In the genomic region with DNA sequence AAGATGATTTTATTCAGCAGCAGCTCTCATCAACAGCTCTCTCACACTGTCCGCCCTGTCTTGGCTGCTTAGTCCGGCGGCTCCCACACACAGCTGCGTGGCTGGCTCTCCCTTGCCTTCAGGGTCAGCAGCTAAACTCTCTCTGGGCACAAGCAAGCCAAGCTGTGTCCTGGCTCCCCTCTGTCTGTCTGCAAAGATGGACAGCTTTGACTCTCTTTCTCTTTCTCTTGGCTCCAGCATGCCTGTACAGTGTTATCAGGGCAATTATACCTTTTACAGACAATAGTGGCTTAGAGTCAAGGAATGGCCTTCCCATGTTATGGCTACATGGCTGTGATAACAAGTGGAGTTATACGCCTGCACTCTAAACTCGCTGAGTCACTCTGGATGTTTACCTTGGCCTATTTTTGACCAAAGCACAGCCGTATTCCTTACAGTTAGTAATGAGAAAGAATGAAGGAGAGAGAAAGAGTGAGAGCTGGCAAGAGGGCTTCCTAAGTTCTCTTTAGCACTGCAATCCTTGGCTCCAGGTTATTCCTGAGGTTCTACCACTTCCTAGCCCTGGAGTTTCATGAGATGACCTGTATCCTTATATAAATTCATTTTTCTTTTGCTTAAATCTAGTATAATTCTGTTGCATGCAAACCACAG, we compare ENCODE assay signal across 1 cellular context.
TF ChIP-seq lines count a peak whose summit lies in the region.

No MANE protein-coding gene starts in this region.

TF ChIP-seq in HepG2, 621 proteins besides CTCF, POLR2A, EP300 and RAD21 (continues in another document):
- no peak for TF ChIP-seq ZNF468 (CRISPR knock-in tag; IDR thresholded peaks at IDR 0.05)
- peak; percentile 80 for TF ChIP-seq GATAD2A (CRISPR knock-in tag; IDR thresholded peaks at IDR 0.05)
- peak; percentile 61 to 85 for TF ChIP-seq MAFK (conservative IDR thresholded peaks at IDR 0.05 in 1 of 2, IDR thresholded peaks at IDR 0.05 in 1 of 2; ENCODE audit: low read length in 2 of 2)
- no peak for TF ChIP-seq XRCC5 (optimal IDR thresholded peaks at IDR 0.05; ENCODE audit: low read length)
- TF ChIP-seq, protein P1, sequence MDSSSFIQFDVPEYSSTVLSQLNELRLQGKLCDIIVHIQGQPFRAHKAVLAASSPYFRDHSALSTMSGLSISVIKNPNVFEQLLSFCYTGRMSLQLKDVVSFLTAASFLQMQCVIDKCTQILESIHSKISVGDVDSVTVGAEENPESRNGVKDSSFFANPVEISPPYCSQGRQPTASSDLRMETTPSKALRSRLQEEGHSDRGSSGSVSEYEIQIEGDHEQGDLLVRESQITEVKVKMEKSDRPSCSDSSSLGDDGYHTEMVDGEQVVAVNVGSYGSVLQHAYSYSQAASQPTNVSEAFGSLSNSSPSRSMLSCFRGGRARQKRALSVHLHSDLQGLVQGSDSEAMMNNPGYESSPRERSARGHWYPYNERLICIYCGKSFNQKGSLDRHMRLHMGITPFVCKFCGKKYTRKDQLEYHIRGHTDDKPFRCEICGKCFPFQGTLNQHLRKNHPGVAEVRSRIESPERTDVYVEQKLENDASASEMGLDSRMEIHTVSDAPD (CRISPR knock-in tag; IDR thresholded peaks at IDR 0.05) = peak; percentile 81; the same call in 1 of the 2 replicates
- no peak for TF ChIP-seq PAX8 (CRISPR knock-in tag; IDR thresholded peaks at IDR 0.05; ENCODE audit: borderline replicate concordance)
- no peak for TF ChIP-seq KLF6 (CRISPR knock-in tag; IDR thresholded peaks at IDR 0.05)
- 0 out of 2 replicates have a peak, but pooled peaks have one; percentile 63 for TF ChIP-seq ZNF24 (IDR thresholded peaks at IDR 0.05)
- 0 out of 2 replicates have a peak, but pooled peaks have one; percentile 37 for TF ChIP-seq ZFP37 (CRISPR knock-in tag; IDR thresholded peaks at IDR 0.05; ENCODE audit: borderline replicate concordance)
- no peak for TF ChIP-seq SOX13 (IDR thresholded peaks at IDR 0.05)
- peak in 1 of 2 experiments; percentile 78; a peak in 2 of 4 replicates for TF ChIP-seq SOX13 (CRISPR knock-in tag; conservative IDR thresholded peaks at IDR 0.05 in 1 of 2, IDR thresholded peaks at IDR 0.05 in 1 of 2)
- peak; percentile 79 for TF ChIP-seq MAFF (IDR thresholded peaks at IDR 0.05; ENCODE audit: low read depth, low read length)
- TF ChIP-seq HNF4A (CRISPR knock-in tag; IDR thresholded peaks at IDR 0.05) = peak; percentile 63
- TF ChIP-seq MTF2 (CRISPR knock-in tag; IDR thresholded peaks at IDR 0.05; ENCODE audit: borderline replicate concordance) = no peak
- TF ChIP-seq, protein P2, sequence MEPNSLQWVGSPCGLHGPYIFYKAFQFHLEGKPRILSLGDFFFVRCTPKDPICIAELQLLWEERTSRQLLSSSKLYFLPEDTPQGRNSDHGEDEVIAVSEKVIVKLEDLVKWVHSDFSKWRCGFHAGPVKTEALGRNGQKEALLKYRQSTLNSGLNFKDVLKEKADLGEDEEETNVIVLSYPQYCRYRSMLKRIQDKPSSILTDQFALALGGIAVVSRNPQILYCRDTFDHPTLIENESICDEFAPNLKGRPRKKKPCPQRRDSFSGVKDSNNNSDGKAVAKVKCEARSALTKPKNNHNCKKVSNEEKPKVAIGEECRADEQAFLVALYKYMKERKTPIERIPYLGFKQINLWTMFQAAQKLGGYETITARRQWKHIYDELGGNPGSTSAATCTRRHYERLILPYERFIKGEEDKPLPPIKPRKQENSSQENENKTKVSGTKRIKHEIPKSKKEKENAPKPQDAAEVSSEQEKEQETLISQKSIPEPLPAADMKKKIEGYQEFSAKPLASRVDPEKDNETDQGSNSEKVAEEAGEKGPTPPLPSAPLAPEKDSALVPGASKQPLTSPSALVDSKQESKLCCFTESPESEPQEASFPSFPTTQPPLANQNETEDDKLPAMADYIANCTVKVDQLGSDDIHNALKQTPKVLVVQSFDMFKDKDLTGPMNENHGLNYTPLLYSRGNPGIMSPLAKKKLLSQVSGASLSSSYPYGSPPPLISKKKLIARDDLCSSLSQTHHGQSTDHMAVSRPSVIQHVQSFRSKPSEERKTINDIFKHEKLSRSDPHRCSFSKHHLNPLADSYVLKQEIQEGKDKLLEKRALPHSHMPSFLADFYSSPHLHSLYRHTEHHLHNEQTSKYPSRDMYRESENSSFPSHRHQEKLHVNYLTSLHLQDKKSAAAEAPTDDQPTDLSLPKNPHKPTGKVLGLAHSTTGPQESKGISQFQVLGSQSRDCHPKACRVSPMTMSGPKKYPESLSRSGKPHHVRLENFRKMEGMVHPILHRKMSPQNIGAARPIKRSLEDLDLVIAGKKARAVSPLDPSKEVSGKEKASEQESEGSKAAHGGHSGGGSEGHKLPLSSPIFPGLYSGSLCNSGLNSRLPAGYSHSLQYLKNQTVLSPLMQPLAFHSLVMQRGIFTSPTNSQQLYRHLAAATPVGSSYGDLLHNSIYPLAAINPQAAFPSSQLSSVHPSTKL (CRISPR knock-in tag; IDR thresholded peaks at IDR 0.05) = peak; percentile 81
- peak; percentile 98 for TF ChIP-seq FOXA3 (CRISPR knock-in tag; IDR thresholded peaks at IDR 0.05)
- TF ChIP-seq, protein P3, sequence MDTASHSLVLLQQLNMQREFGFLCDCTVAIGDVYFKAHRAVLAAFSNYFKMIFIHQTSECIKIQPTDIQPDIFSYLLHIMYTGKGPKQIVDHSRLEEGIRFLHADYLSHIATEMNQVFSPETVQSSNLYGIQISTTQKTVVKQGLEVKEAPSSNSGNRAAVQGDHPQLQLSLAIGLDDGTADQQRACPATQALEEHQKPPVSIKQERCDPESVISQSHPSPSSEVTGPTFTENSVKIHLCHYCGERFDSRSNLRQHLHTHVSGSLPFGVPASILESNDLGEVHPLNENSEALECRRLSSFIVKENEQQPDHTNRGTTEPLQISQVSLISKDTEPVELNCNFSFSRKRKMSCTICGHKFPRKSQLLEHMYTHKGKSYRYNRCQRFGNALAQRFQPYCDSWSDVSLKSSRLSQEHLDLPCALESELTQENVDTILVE (CRISPR knock-in tag; IDR thresholded peaks at IDR 0.05) = peak; percentile 49; the same call in 1 of the 2 replicates
- no peak for TF ChIP-seq KAT2B (IDR thresholded peaks at IDR 0.05; ENCODE audit: borderline replicate concordance, low read depth, low read length)
- peak; percentile 75 for TF ChIP-seq FOXO1 (CRISPR knock-in tag; IDR thresholded peaks at IDR 0.05)
- TF ChIP-seq ZBTB1 (CRISPR knock-in tag; IDR thresholded peaks at IDR 0.05; ENCODE audit: borderline replicate concordance) = no peak
- TF ChIP-seq MAFG (CRISPR knock-in tag; IDR thresholded peaks at IDR 0.05) = peak; percentile 79
- TF ChIP-seq, protein P4, sequence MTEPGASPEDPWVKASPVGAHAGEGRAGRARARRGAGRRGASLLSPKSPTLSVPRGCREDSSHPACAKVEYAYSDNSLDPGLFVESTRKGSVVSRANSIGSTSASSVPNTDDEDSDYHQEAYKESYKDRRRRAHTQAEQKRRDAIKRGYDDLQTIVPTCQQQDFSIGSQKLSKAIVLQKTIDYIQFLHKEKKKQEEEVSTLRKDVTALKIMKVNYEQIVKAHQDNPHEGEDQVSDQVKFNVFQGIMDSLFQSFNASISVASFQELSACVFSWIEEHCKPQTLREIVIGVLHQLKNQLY (CRISPR knock-in tag; IDR thresholded peaks at IDR 0.05) = 0 out of 2 replicates have a peak, but pooled peaks have one; percentile 15
- peak; percentile 84 for TF ChIP-seq ZNF563 (CRISPR knock-in tag; IDR thresholded peaks at IDR 0.05)
- TF ChIP-seq, protein P5, sequence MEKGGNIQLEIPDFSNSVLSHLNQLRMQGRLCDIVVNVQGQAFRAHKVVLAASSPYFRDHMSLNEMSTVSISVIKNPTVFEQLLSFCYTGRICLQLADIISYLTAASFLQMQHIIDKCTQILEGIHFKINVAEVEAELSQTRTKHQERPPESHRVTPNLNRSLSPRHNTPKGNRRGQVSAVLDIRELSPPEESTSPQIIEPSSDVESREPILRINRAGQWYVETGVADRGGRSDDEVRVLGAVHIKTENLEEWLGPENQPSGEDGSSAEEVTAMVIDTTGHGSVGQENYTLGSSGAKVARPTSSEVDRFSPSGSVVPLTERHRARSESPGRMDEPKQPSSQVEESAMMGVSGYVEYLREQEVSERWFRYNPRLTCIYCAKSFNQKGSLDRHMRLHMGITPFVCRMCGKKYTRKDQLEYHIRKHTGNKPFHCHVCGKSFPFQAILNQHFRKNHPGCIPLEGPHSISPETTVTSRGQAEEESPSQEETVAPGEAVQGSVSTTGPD (CRISPR knock-in tag; IDR thresholded peaks at IDR 0.05) = peak; percentile 77; the same call in 1 of the 2 replicates
- TF ChIP-seq PPARG (CRISPR knock-in tag; conservative IDR thresholded peaks at IDR 0.05) = 0 out of 2 replicates have a peak, but pooled peaks have one; percentile 43
- 0 out of 2 replicates have a peak, but pooled peaks have one; percentile 47 for TF ChIP-seq BCL6 (CRISPR knock-in tag; IDR thresholded peaks at IDR 0.05)
- no peak for TF ChIP-seq MLLT10 (CRISPR knock-in tag; IDR thresholded peaks at IDR 0.05)
- peak; percentile 76 for TF ChIP-seq FOXK2 (IDR thresholded peaks at IDR 0.05)
- TF ChIP-seq SAP130 (CRISPR knock-in tag; IDR thresholded peaks at IDR 0.05; ENCODE audit: low read depth) = peak; percentile 77
- TF ChIP-seq NR2F6 (IDR thresholded peaks at IDR 0.05) = no peak
- peak; percentile 43; the same call in 1 of the 2 replicates for TF ChIP-seq NR2F6 (CRISPR knock-in tag; IDR thresholded peaks at IDR 0.05)
- TF ChIP-seq NAIF1 (CRISPR knock-in tag; IDR thresholded peaks at IDR 0.05; ENCODE audit: borderline replicate concordance) = no peak
- TF ChIP-seq IRF2 (CRISPR knock-in tag; IDR thresholded peaks at IDR 0.05) = peak; percentile 39; the same call in 1 of the 2 replicates
- peak; percentile 89 for TF ChIP-seq ZFY (CRISPR knock-in tag; IDR thresholded peaks at IDR 0.05)
- TF ChIP-seq POLR2AphosphoS5 (IDR thresholded peaks at IDR 0.05; ENCODE audit: low read depth, low read length) = 0 out of 2 replicates have a peak, but pooled peaks have one; percentile 20
- no peak for TF ChIP-seq ZMYM2 (CRISPR knock-in tag; IDR thresholded peaks at IDR 0.05)
- TF ChIP-seq, protein P6, sequence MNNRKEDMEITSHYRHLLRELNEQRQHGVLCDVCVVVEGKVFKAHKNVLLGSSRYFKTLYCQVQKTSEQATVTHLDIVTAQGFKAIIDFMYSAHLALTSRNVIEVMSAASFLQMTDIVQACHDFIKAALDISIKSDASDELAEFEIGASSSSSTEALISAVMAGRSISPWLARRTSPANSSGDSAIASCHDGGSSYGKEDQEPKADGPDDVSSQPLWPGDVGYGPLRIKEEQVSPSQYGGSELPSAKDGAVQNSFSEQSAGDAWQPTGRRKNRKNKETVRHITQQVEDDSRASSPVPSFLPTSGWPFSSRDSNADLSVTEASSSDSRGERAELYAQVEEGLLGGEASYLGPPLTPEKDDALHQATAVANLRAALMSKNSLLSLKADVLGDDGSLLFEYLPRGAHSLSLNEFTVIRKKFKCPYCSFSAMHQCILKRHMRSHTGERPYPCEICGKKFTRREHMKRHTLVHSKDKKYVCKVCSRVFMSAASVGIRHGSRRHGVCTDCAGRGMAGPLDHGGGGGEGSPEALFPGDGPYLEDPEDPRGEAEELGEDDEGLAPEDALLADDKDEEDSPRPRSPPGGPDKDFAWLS (CRISPR knock-in tag; IDR thresholded peaks at IDR 0.05; ENCODE audit: borderline replicate concordance) = no peak
- TF ChIP-seq ZBTB38 (CRISPR knock-in tag; IDR thresholded peaks at IDR 0.05) = peak; percentile 82
- TF ChIP-seq SNRNP70 (IDR thresholded peaks at IDR 0.05; ENCODE audit: low read depth, low read length) = no peak
- TF ChIP-seq JUNB (CRISPR knock-in tag; IDR thresholded peaks at IDR 0.05; ENCODE audit: borderline replicate concordance) = peak; percentile 63; the same call in 1 of the 2 replicates
- no peak for TF ChIP-seq ATAD3A (CRISPR knock-in tag; IDR thresholded peaks at IDR 0.05)
- TF ChIP-seq, protein P7, sequence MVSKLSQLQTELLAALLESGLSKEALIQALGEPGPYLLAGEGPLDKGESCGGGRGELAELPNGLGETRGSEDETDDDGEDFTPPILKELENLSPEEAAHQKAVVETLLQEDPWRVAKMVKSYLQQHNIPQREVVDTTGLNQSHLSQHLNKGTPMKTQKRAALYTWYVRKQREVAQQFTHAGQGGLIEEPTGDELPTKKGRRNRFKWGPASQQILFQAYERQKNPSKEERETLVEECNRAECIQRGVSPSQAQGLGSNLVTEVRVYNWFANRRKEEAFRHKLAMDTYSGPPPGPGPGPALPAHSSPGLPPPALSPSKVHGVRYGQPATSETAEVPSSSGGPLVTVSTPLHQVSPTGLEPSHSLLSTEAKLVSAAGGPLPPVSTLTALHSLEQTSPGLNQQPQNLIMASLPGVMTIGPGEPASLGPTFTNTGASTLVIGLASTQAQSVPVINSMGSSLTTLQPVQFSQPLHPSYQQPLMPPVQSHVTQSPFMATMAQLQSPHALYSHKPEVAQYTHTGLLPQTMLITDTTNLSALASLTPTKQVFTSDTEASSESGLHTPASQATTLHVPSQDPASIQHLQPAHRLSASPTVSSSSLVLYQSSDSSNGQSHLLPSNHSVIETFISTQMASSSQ (IDR thresholded peaks at IDR 0.05; ENCODE audit: low read depth) = no peak
- TF ChIP-seq, protein P7 (CRISPR knock-in tag; IDR thresholded peaks at IDR 0.05; ENCODE audit: borderline replicate concordance) = no peak
- TF ChIP-seq NCOA2 (CRISPR knock-in tag; IDR thresholded peaks at IDR 0.05) = peak; percentile 52
- TF ChIP-seq, protein P8, sequence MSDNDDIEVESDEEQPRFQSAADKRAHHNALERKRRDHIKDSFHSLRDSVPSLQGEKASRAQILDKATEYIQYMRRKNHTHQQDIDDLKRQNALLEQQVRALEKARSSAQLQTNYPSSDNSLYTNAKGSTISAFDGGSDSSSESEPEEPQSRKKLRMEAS (IDR thresholded peaks at IDR 0.05) = 0 out of 2 replicates have a peak, but pooled peaks have one; percentile 48
- TF ChIP-seq ZNF747 (CRISPR knock-in tag; IDR thresholded peaks at IDR 0.05; ENCODE audit: borderline replicate concordance) = no peak
- peak; percentile 93 for TF ChIP-seq FOSL2 (CRISPR knock-in tag; IDR thresholded peaks at IDR 0.05)
- no peak for TF ChIP-seq ESRRA (CRISPR knock-in tag; IDR thresholded peaks at IDR 0.05; ENCODE audit: low read depth)
- TF ChIP-seq CCDC6 (CRISPR knock-in tag; IDR thresholded peaks at IDR 0.05) = no peak
- no peak for TF ChIP-seq SCMH1 (CRISPR knock-in tag; IDR thresholded peaks at IDR 0.05; ENCODE audit: borderline replicate concordance)
- TF ChIP-seq SPEN (CRISPR knock-in tag; IDR thresholded peaks at IDR 0.05; ENCODE audit: low read depth) = 0 out of 2 replicates have a peak, but pooled peaks have one; percentile 10
- TF ChIP-seq PRPF4 (IDR thresholded peaks at IDR 0.05; ENCODE audit: low read depth, low read length, poor library complexity, severe bottlenecking) = no peak
